19 cellular contexts compared by ENCODE assay signal in genomic region chr10:11813855-11814557, GRCh38. TPM values are rescaled to one million over a fixed set of nuclear protein-coding genes. Genes with fewer than 3 reads are reported as not detected.
DNase-seq lines count a peak whose midpoint lies in the region; ATAC-seq, FAIRE-seq and TF ChIP-seq lines count a peak whose summit lies in the region.
"Had no signal": no experiment of that assay in that cellular context is flagged by ENCODE, and none has a peak within 500 bp of the region (broad histone marks: within the 10 kb centered on the region; RNA-seq: fewer than 3 reads in every experiment).

No MANE protein-coding gene starts in this region.

- H3K36me3 ChIP-seq in breast epithelium: no peaks in the 10 kb centered on the region
- H3K36me3 ChIP-seq in effector memory CD4-positive, alpha-beta T cell (ENCODE audit: control insufficient read depth, insufficient read depth, low read length): no peaks in the 10 kb centered on the region
- H3K36me3 ChIP-seq: right atrium auricular region, uterus had no signal

- H3K4me3 ChIP-seq in breast epithelium: no peak overlapping the region
- no peak overlapping the region for H3K4me3 ChIP-seq in effector memory CD4-positive, alpha-beta T cell (ENCODE audit: insufficient read depth, low read depth, low read length, poor library complexity, severe bottlenecking)
- H3K4me3 ChIP-seq: right atrium auricular region, uterus had no signal

- no TSS peak for BruUV-seq in MCF 10A (replicated peaks; lab: Mats Ljungman, UMichigan)

- H3K36me3 Mint-ChIP-seq in MCF 10A (ENCODE audit: insufficient read depth, unreplicated experiment) (no peaks in the 10 kb centered on the region), WTC11 (no peaks in the 10 kb centered on the region), natural killer cell (no peaks in the 10 kb centered on the region)

- H3K27ac ChIP-seq in breast epithelium: peak overlapping the region in 1 of 2 donors; percentile 38
- H3K27ac ChIP-seq in effector memory CD4-positive, alpha-beta T cell (ENCODE audit: insufficient read depth, low read length, poor library complexity, severe bottlenecking): no peak overlapping the region
- H3K27ac ChIP-seq: right atrium auricular region, uterus, VCaP had no signal

- peak; percentile 68 for DNase-seq in MCF 10A (ENCODE audit: unreplicated experiment)
- no peak for DNase-seq in breast epithelium (ENCODE audit: low spot score in 2 of 2)
- DNase-seq in WTC11 (ENCODE audit: low spot score): no peak
- DNase-seq in iris pigment epithelial cell (ENCODE audit: low read depth): peak; percentile 59
- DNase-seq in stimulated activated naive CD8-positive, alpha-beta T cell treated with anti-CD3 and anti-CD28 coated beads, Interleukin-15, amount 100 ng/mL, for 72 hours: no peak
- DNase-seq in effector memory CD4-positive, alpha-beta T cell: no peak
- no peak for DNase-seq in GM19239 (ENCODE audit: insufficient read length, low spot score)
- DNase-seq in natural killer cell: no peak
- DNase-seq: activated CD8-positive, alpha-beta T cell treated with anti-CD3 and anti-CD28 coated beads for 36 hours; activated T-cell treated with anti-CD3 and anti-CD28 coated beads, Interleukin-2, amount 50 U/mL, for 72 hours; mesendoderm; NCI-H1694; SW 1271; uterus had no signal

- CTCF ChIA-PET in MCF 10A (lab: Yijun Ruan, JAX): interaction anchor here (1.3 to 2.1 kb wide), 5 partner anchors 16 to 172 kb away, joined by 3 to 7 read pairs (median 4); no protein-coding TSS in a partner anchor
- CTCF ChIA-PET in WTC11 (lab: Charles Lee): interaction anchor here (0.8 to 1.3 kb wide), 3 partner anchors 16 to 67 kb away, joined by 3 to 5 read pairs (median 3); no protein-coding TSS in a partner anchor

- peak; percentile 30; the same call in 1 of the 2 replicates for ATAC-seq in WTC11
- no peak for ATAC-seq in stimulated activated naive CD8-positive, alpha-beta T cell treated with anti-CD3 and anti-CD28 coated beads, Interleukin-15, amount 100 ng/mL, for 72 hours
- ATAC-seq in natural killer cell: no peak
- ATAC-seq: activated CD8-positive, alpha-beta T cell treated with anti-CD3 and anti-CD28 coated beads for 36 hours; activated T-cell treated with anti-CD3 and anti-CD28 coated beads, Interleukin-2, amount 50 U/mL, for 72 hours had no signal

- H3K4me1 ChIP-seq in breast epithelium: no peaks in the 10 kb centered on the region
- H3K4me1 ChIP-seq in effector memory CD4-positive, alpha-beta T cell (ENCODE audit: control insufficient read depth, insufficient read depth, low read length, poor library complexity, severe bottlenecking): no peaks in the 10 kb centered on the region
- H3K4me1 ChIP-seq: right atrium auricular region, uterus had no signal

- H3K4me3 Mint-ChIP-seq in MCF 10A (ENCODE audit: unreplicated experiment) (no peak overlapping the region), WTC11 (no peak overlapping the region), natural killer cell (no peak overlapping the region)
- no peak overlapping the region for H3K4me3 Mint-ChIP-seq in stimulated activated naive CD8-positive, alpha-beta T cell treated with anti-CD3 and anti-CD28 coated beads, Interleukin-15, amount 100 ng/mL, for 72 hours
- H3K4me3 Mint-ChIP-seq: activated CD8-positive, alpha-beta T cell treated with anti-CD3 and anti-CD28 coated beads for 36 hours; activated T-cell treated with anti-CD3 and anti-CD28 coated beads, Interleukin-2, amount 50 U/mL, for 72 hours; central memory CD8-positive, alpha-beta T cell; neural crest cell had no signal

- H3K9me3 ChIP-seq in breast epithelium: no peaks in the 10 kb centered on the region
- H3K9me3 ChIP-seq in effector memory CD4-positive, alpha-beta T cell (ENCODE audit: control insufficient read depth, low read length): no peaks in the 10 kb centered on the region
- H3K9me3 ChIP-seq: right atrium auricular region, uterus had no signal

- TF ChIP-seq POLR2A in breast epithelium (IDR thresholded peaks at IDR 0.05): no peak

- H3K27me3 Mint-ChIP-seq in MCF 10A (ENCODE audit: insufficient read depth, unreplicated experiment) (no peaks in the 10 kb centered on the region), WTC11 (ENCODE audit: low read depth) (no peaks in the 10 kb centered on the region), natural killer cell (ENCODE audit: low read depth in 2 of 2) (peaks cover 0 to 4% of the 10 kb centered on the region in 2 donors)
- peaks cover 3% of the 10 kb centered on the region for H3K27me3 Mint-ChIP-seq in stimulated activated naive CD8-positive, alpha-beta T cell treated with anti-CD3 and anti-CD28 coated beads, Interleukin-15, amount 100 ng/mL, for 72 hours
- H3K27me3 Mint-ChIP-seq: activated CD8-positive, alpha-beta T cell treated with anti-CD3 and anti-CD28 coated beads for 36 hours had no signal

- TF ChIP-seq CTCF in MCF 10A (IDR thresholded peaks at IDR 0.05; ENCODE audit: unreplicated experiment) (no peak), breast epithelium (IDR thresholded peaks at IDR 0.05) (no peak), WTC11 (IDR thresholded peaks at IDR 0.05) (no peak), natural killer cell (IDR thresholded peaks at IDR 0.05) (no peak)

- POLR2A ChIA-PET in MCF 10A (lab: Yijun Ruan, JAX): interaction anchor here (0.6 to 0.8 kb wide), 2 partner anchors 25 to 229 kb away, joined by 3 to 4 read pairs; partner anchors contain the start of gene UPF2
- POLR2A ChIA-PET in WTC11 (lab: Charles Lee): interaction anchor here (0.5 to 1.0 kb wide), 2 partner anchors 9 to 442 kb away, joined by 3 to 4 read pairs; no protein-coding TSS in a partner anchor

- H3K27me3 ChIP-seq in breast epithelium: no peaks in the 10 kb centered on the region
- H3K27me3 ChIP-seq in effector memory CD4-positive, alpha-beta T cell (replicated peaks; ENCODE audit: control insufficient read depth, insufficient read depth, low read length, poor library complexity, severe bottlenecking): no peaks in the 10 kb centered on the region
- H3K27me3 ChIP-seq: right atrium auricular region, uterus had no signal

- H3K4me1 Mint-ChIP-seq in MCF 10A (ENCODE audit: insufficient read depth, unreplicated experiment) (peaks cover 9% of the 10 kb centered on the region), WTC11 (peaks cover 15% of the 10 kb centered on the region), natural killer cell (no peaks in the 10 kb centered on the region)
- H3K4me1 Mint-ChIP-seq in stimulated activated naive CD8-positive, alpha-beta T cell treated with anti-CD3 and anti-CD28 coated beads, Interleukin-15, amount 100 ng/mL, for 72 hours: no peaks in the 10 kb centered on the region
- H3K4me1 Mint-ChIP-seq: central memory CD8-positive, alpha-beta T cell had no signal

- H3K27ac Mint-ChIP-seq in MCF 10A (ENCODE audit: low read depth, unreplicated experiment) (no peak overlapping the region), WTC11 (no peak overlapping the region), natural killer cell (no peak overlapping the region)
- no peak overlapping the region for H3K27ac Mint-ChIP-seq in stimulated activated naive CD8-positive, alpha-beta T cell treated with anti-CD3 and anti-CD28 coated beads, Interleukin-15, amount 100 ng/mL, for 72 hours
- H3K27ac Mint-ChIP-seq: activated CD8-positive, alpha-beta T cell treated with anti-CD3 and anti-CD28 coated beads for 36 hours; activated T-cell treated with anti-CD3 and anti-CD28 coated beads, Interleukin-2, amount 50 U/mL, for 72 hours had no signal

- no peak for FAIRE-seq in GM19239 (lab: Jason Lieb, UNC)
- FAIRE-seq: H1 had no signal

- H3K9me3 Mint-ChIP-seq in MCF 10A (ENCODE audit: unreplicated experiment): no peaks in the 10 kb centered on the region
- H3K9me3 Mint-ChIP-seq in WTC11: no peaks in the 10 kb centered on the region
- no peaks in the 10 kb centered on the region for H3K9me3 Mint-ChIP-seq in stimulated activated naive CD8-positive, alpha-beta T cell treated with anti-CD3 and anti-CD28 coated beads, Interleukin-15, amount 100 ng/mL, for 72 hours
- H3K9me3 Mint-ChIP-seq in natural killer cell: no peaks in the 10 kb centered on the region
- H3K9me3 Mint-ChIP-seq: activated CD8-positive, alpha-beta T cell treated with anti-CD3 and anti-CD28 coated beads for 36 hours; activated T-cell treated with anti-CD3 and anti-CD28 coated beads, Interleukin-2, amount 50 U/mL, for 72 hours; central memory CD8-positive, alpha-beta T cell; neural crest cell had no signal

- intact Hi-C loops in MCF 10A (cut with micrococcal nuclease) (no loop called here), breast epithelium (cut with DNase I; ENCODE audit: low total_unique reads) (no loop called here), natural killer cell (cut with micrococcal nuclease) (no loop called here)

TF ChIP-seq in WTC11, 78 proteins besides CTCF, POLR2A, EP300 and RAD21:
- TF ChIP-seq, protein P1, sequence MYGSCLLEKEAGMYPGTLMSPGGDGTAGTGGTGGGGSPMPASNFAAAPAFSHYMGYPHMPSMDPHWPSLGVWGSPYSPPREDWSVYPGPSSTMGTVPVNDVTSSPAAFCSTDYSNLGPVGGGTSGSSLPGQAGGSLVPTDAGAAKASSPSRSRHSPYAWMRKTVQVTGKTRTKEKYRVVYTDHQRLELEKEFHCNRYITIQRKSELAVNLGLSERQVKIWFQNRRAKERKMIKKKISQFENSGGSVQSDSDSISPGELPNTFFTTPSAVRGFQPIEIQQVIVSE (CRISPR knock-in tag; IDR thresholded peaks at IDR 0.05; ENCODE audit: borderline replicate concordance): no peak
- TF ChIP-seq ZNF263 (CRISPR knock-in tag; IDR thresholded peaks at IDR 0.05; ENCODE audit: low read depth): no peak
- TF ChIP-seq NR2C2 (CRISPR knock-in tag; IDR thresholded peaks at IDR 0.05): no peak

RNA-seq across cellular contexts. Expression of gene PROSER2, which starts 9.2 kb away (rescaled TPM):
- total RNA-seq in MCF 10A (2022): 29.2 and 58.0 TPM in 2 replicates
- 1 to 10 TPM; 2.9 to 9.5 (median 8.5) TPM for total RNA-seq in breast epithelium
- total RNA-seq in WTC11 (2021): 7.3 to 8.7 TPM (median 8.5 TPM) in 3 replicates
- 1 to 10 TPM in 2 of 3 donors, under 1 TPM in 1; 0.70 to 1.9 (median 1.1) TPM for total RNA-seq in natural killer cell

Comparison
In these comparisons a context has a peak if more than half of its experiments do, and no peak if none do; other contexts are left out.
1. DNase-seq: peak in MCF 10A (single experiment) and iris pigment epithelial cell (single experiment); none in breast epithelium (0 of 2), WTC11 (single experiment), stimulated activated naive CD8-positive, alpha-beta T cell treated with anti-CD3 and anti-CD28 coated beads, Interleukin-15, amount 100 ng/mL, for 72 hours (0 of 2), effector memory CD4-positive, alpha-beta T cell (0 of 3), GM19239 (single experiment) and natural killer cell (single experiment).